Comparison of ENCODE assay signal across 1 cellular context in genomic region chr9:134307223-134307600, GRCh38.
TF ChIP-seq lines count a peak whose summit lies in the region.

No MANE protein-coding gene starts in this region.

TF ChIP-seq in IMR-90, 13 proteins besides CTCF, POLR2A, EP300 and RAD21 (continued from another document):
- TF ChIP-seq, protein P1, sequence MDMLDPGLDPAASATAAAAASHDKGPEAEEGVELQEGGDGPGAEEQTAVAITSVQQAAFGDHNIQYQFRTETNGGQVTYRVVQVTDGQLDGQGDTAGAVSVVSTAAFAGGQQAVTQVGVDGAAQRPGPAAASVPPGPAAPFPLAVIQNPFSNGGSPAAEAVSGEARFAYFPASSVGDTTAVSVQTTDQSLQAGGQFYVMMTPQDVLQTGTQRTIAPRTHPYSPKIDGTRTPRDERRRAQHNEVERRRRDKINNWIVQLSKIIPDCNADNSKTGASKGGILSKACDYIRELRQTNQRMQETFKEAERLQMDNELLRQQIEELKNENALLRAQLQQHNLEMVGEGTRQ (IDR thresholded peaks at IDR 0.05; ENCODE audit: low read depth, low read length), result no peak
- TF ChIP-seq CHD1 (IDR thresholded peaks at IDR 0.05; ENCODE audit: low read depth, low read length), result no peak
- no peak for TF ChIP-seq RCOR1 (IDR thresholded peaks at IDR 0.05; ENCODE audit: insufficient replicate concordance, low read length)
- TF ChIP-seq MXI1 (IDR thresholded peaks at IDR 0.05; ENCODE audit: borderline replicate concordance, low read depth, low read length), result no peak
- TF ChIP-seq NFE2L2 (IDR thresholded peaks at IDR 0.05; ENCODE audit: low read depth, low read length), result no peak
